Comparison of ENCODE assay signal across 8 cellular contexts in the genomic region with DNA sequence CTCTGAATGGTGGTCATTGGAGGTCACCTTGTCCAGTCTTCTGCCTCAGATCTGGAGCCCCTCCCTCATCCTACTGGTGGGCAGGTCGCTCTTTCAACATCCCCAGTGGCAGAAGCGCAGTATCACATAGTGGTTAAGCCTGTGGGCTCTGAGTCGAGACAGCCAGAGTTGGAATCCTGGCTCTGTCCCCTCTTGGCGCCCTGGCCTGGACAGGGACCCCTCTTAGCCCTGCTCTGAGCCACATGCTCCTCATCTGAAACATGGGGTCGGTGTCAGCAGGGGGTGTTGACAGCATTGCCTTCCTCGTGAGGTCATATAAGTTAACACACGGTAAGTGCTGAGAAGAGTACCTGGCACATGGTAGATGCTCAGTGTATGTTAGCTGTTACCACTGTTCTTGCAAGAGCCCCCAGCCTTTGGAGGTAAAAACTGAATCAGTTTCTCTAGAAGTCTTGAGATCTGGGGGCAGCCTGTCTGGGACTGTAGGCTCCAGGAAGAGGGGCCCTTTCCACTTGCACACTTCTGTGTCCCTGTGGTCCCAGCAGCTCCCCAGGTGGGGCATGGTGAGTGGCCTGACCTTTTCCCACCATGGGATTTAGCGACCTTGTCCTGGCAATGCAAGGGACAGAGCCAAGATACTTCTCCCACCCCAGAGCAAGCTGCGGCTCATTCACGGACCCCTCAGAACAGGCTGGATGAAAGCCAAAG. TPM values are rescaled to one million over a fixed set of nuclear protein-coding genes. Genes with fewer than 3 reads are reported as not detected.
A peak's percentile ranks its signal among the peaks of the same experiment; 100 is the strongest.
DNase-seq lines count a peak whose midpoint lies in the region; TF ChIP-seq lines count a peak whose summit lies in the region.

No MANE protein-coding gene starts in this region.

- H3K27ac Mint-ChIP-seq in activated naive CD4-positive, alpha-beta T cell treated with anti-CD3 and anti-CD28 coated beads, Interleukin-2, amount 50 U/mL, for 24 hours, result peak overlapping the region; percentile 70

- 70 to 78% (median 74%) methylated on average over 8 to 10 of the region's 10 CpGs for WGBS in adrenal gland, 4 donors

- peaks cover 0 to 53% of the 10 kb centered on the region in 2 donors for H3K36me3 ChIP-seq in adrenal gland (replicated peaks in 1 of 2)
- peaks cover 59 to 69% of the 10 kb centered on the region in 2 donors for H3K36me3 ChIP-seq in mucosa of rectum (ENCODE audit: control insufficient read depth in 2 of 2, insufficient read depth in 2 of 2, low read length in 2 of 2)
- peaks cover 35 to 59% (median 55%) of the 10 kb centered on the region in 3 donors for H3K36me3 ChIP-seq in tibial artery

- H3K4me1 ChIP-seq in adrenal gland (replicated peaks in 1 of 2) (peaks cover 72 to 96% of the 10 kb centered on the region in 2 donors), mucosa of rectum (ENCODE audit: control insufficient read depth in 2 of 2, insufficient read depth in 2 of 2, low read length in 2 of 2) (peaks cover 56 to 57% of the 10 kb centered on the region in 2 donors), tibial artery (peaks cover 0 to 74% (median 69%) of the 10 kb centered on the region in 4 donors)

- no peak for DNase-seq in activated naive CD4-positive, alpha-beta T cell (lab: John Stamatoyannopoulos, UW)
- DNase-seq in adrenal gland (peak in 2 of 7 donors; percentile 20 to 51), tibial artery (no peak), dedifferentiated amniotic fluid mesenchymal stem cell (ENCODE audit: extremely low spot score) (no peak), D341Med (ENCODE audit: low spot score) (no peak), GM13976 (ENCODE audit: low spot score) (no peak)

- H3K4me3 ChIP-seq in adrenal gland, result no peak overlapping the region
- peak overlapping the region in 1 of 2 donors; percentile 60 for H3K4me3 ChIP-seq in mucosa of rectum (ENCODE audit: low read length in 2 of 2)
- no peak overlapping the region for H3K4me3 ChIP-seq in tibial artery

- H3K27me3 Mint-ChIP-seq in activated naive CD4-positive, alpha-beta T cell treated with anti-CD3 and anti-CD28 coated beads, Interleukin-2, amount 50 U/mL, for 24 hours, result no peaks in the 10 kb centered on the region

- TF ChIP-seq CTCF in adrenal gland (IDR thresholded peaks at IDR 0.05), result no peak
- TF ChIP-seq CTCF in tibial artery (IDR thresholded peaks at IDR 0.05), result no peak
- TF ChIP-seq CTCF in GM13976 (IDR thresholded peaks at IDR 0.05; ENCODE audit: borderline replicate concordance, control extremely low read depth, extremely low read depth, insufficient read depth, missing control alignments), result no peak

- H3K27ac ChIP-seq in adrenal gland, result peak overlapping the region in 3 of 5 donors; percentile 90 to 98 (median 95)
- peak overlapping the region; percentile 96 to 98 for H3K27ac ChIP-seq in mucosa of rectum (ENCODE audit: low read depth in 2 of 2, low read length in 2 of 2)
- H3K27ac ChIP-seq in tibial artery, result peak overlapping the region; percentile 97 to 99

- H3K27me3 ChIP-seq in adrenal gland (no peaks in the 10 kb centered on the region), mucosa of rectum (ENCODE audit: control insufficient read depth in 2 of 2, insufficient read depth in 2 of 2, low read length in 2 of 2) (no peaks in the 10 kb centered on the region), tibial artery (no peaks in the 10 kb centered on the region)

- H3K9ac ChIP-seq in mucosa of rectum (ENCODE audit: low read depth in 1 of 2, low read length in 2 of 2), result peak overlapping the region in 1 of 2 donors; percentile 69

- H3K9me3 ChIP-seq in adrenal gland (replicated peaks in 1 of 3) (no peaks in the 10 kb centered on the region), mucosa of rectum (ENCODE audit: control insufficient read depth in 2 of 2, low read length in 2 of 2) (no peaks in the 10 kb centered on the region), tibial artery (no peaks in the 10 kb centered on the region)

- peaks cover 43% of the 10 kb centered on the region for H3K36me3 Mint-ChIP-seq in activated naive CD4-positive, alpha-beta T cell treated with anti-CD3 and anti-CD28 coated beads, Interleukin-2, amount 50 U/mL, for 24 hours

- in situ Hi-C loops in GM13976 (cut with MboI; ENCODE audit: low sequenced_read_pairs, unreplicated experiment), result no loop called here

- peak overlapping the region; percentile 95 for H3K4me3 Mint-ChIP-seq in activated naive CD4-positive, alpha-beta T cell treated with anti-CD3 and anti-CD28 coated beads, Interleukin-2, amount 50 U/mL, for 24 hours

- H3K9me3 Mint-ChIP-seq in activated naive CD4-positive, alpha-beta T cell treated with anti-CD3 and anti-CD28 coated beads, Interleukin-2, amount 50 U/mL, for 24 hours, result no peaks in the 10 kb centered on the region

- peaks cover 21% of the 10 kb centered on the region for H3K4me1 Mint-ChIP-seq in activated naive CD4-positive, alpha-beta T cell treated with anti-CD3 and anti-CD28 coated beads, Interleukin-2, amount 50 U/mL, for 24 hours

- no peak for TF ChIP-seq POLR2A in adrenal gland (IDR thresholded peaks at IDR 0.05)

- intact Hi-C loops in adrenal gland (cut with DNase I) (no loop called here), tibial artery (cut with DNase I; ENCODE audit: low total_unique reads) (no loop called here)

RNA-seq across cellular contexts. Expression of a gene that starts 6.4 kb away (rescaled TPM):
- total RNA-seq in adrenal gland, result 10 to 100 TPM in 7 of 8 donors, 1 to 10 TPM in 1; 5.8 to 53.0 (median 19.8) TPM
- polyA plus RNA-seq in adrenal gland, result 10 to 100 TPM in 2 of 3 donors, 1 to 10 TPM in 1; 3.2 to 17.0 (median 11.8) TPM

RNA-seq across cellular contexts. Expression of a gene that starts 33.8 kb away (rescaled TPM):
- total RNA-seq in adrenal gland, result 10 to 100 TPM; 45.7 to 74.5 (median 56.0) TPM
- 10 to 100 TPM; 37.8 to 67.4 (median 43.4) TPM for polyA plus RNA-seq in adrenal gland
